Comparison of ENCODE assay signal across 9 cellular contexts in the genomic region with DNA sequence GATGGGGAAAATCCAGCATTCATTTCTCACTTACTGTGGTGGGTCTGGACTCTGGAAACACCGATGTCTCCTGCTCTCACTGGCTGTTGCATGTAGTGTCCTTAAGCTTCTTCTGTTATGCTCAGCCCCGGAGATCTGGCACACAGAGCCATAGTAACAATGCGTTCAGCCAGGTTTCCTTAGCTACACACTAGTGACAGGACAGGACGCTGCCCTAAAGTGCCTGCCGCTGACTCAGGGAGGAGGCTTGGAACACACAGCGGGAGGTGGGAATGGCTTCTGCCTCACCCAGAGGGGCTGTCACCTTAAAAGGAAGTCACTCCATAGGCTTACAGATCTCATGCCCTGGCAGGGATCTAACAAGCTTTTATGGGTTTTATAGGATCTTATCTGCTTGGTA.
DNase-seq lines count a peak whose midpoint lies in the region; ATAC-seq, FAIRE-seq and TF ChIP-seq lines count a peak whose summit lies in the region.
"Had no signal": no experiment of that assay in that cellular context is flagged by ENCODE, and none has a peak within 500 bp of the region (broad histone marks: within the 10 kb centered on the region; RNA-seq: fewer than 3 reads in every experiment).

No MANE protein-coding gene starts in this region.

- BruUV-seq in endothelial cell of umbilical vein (replicated peaks; lab: Mats Ljungman, UMichigan): no TSS peak

- FAIRE-seq in endothelial cell of umbilical vein (lab: Jason Lieb, UNC): peak; percentile 21
- FAIRE-seq: K562 had no signal

- H3K4me1 ChIP-seq in endothelial cell of umbilical vein (ENCODE audit: control insufficient read depth, extremely low read depth, insufficient read depth, low read length) (peaks cover 10% of the 10 kb centered on the region), mucosa of descending colon (ENCODE audit: low read depth) (no peaks in the 10 kb centered on the region)

- DNase-seq in Ammon's horn (ENCODE audit: low spot score) (peak; percentile 77), NCI-H526 (lab: John Stamatoyannopoulos, UW) (peak; percentile 36 to 63), endothelial cell of umbilical vein (ENCODE audit: low read depth, low spot score) (peak; percentile 78), mucosa of descending colon (peak in 1 of 3 donors; percentile 4), activated gamma-delta T cell treated with Interleukin-2 at 50 U/mL for 16 hours (no peak)
- DNase-seq in activated CD4-positive, CD25-positive, alpha-beta regulatory T cell treated with anti-CD3 and anti-CD28 coated beads, Interleukin-2, amount 50 U/mL, for 72 hours: no peak

- H3K27ac ChIP-seq in endothelial cell of umbilical vein (ENCODE audit: insufficient read depth, low read depth, low read length): no peak overlapping the region

- POLR2A ChIA-PET in endothelial cell of umbilical vein (lab: Charles Lee): no interaction called here

- no peaks in the 10 kb centered on the region for H3K9me1 ChIP-seq in endothelial cell of umbilical vein (replicated peaks; ENCODE audit: control insufficient read depth, extremely low read depth, insufficient read depth, low read length)

- intact Hi-C loops in endothelial cell of umbilical vein (cut with micrococcal nuclease) (no loop called here), mucosa of descending colon (cut with DNase I, micrococcal nuclease) (no loop called here)

- H3K27me3 ChIP-seq in endothelial cell of umbilical vein (ENCODE audit: control insufficient read depth in 2 of 2, insufficient read depth in 2 of 2, low read length in 2 of 2): no peaks in the 10 kb centered on the region

- no peaks in the 10 kb centered on the region for H3K79me2 ChIP-seq in endothelial cell of umbilical vein (ENCODE audit: control insufficient read depth, insufficient read depth, low read length)

- no peaks in the 10 kb centered on the region for H3K36me3 ChIP-seq in endothelial cell of umbilical vein (ENCODE audit: control insufficient read depth in 2 of 2, extremely low read depth in 1 of 2, insufficient read depth in 2 of 2, low read length in 2 of 2)
- no peaks in the 10 kb centered on the region for H3K36me3 ChIP-seq in mucosa of descending colon (ENCODE audit: low read depth)

- CTCF ChIA-PET in endothelial cell of umbilical vein (lab: Charles Lee): interaction anchor here (0.9 to 1.1 kb wide), 2 partner anchors 9 to 287 kb away, joined by 3 to 4 read pairs; no protein-coding TSS in a partner anchor

- no peaks in the 10 kb centered on the region for H4K20me1 ChIP-seq in endothelial cell of umbilical vein (replicated peaks; ENCODE audit: control insufficient read depth, extremely low read depth, insufficient read depth, low read length)

- peak; percentile 57 for ATAC-seq in mucosa of descending colon
- ATAC-seq in HG02840 (IDR thresholded peaks at IDR 0.05; ENCODE audit: low FRiP score, unreplicated experiment): no peak
- ATAC-seq in HG03045 (IDR thresholded peaks at IDR 0.05; ENCODE audit: unreplicated experiment): no peak
- ATAC-seq: K562 had no signal

- TF ChIP-seq CTCF in endothelial cell of umbilical vein (IDR thresholded peaks at IDR 0.05; ENCODE audit: extremely low read depth in 1 of 2, insufficient read depth in 1 of 2, low read depth in 1 of 2, low read length in 2 of 2) (no peak), mucosa of descending colon (IDR thresholded peaks at IDR 0.05) (no peak)

- H3K9ac ChIP-seq in endothelial cell of umbilical vein (replicated peaks; ENCODE audit: extremely low read depth, insufficient read depth, low read length): no peak overlapping the region

- H3K4me2 ChIP-seq in endothelial cell of umbilical vein (ENCODE audit: insufficient read depth, low read length): peak overlapping the region; percentile 26

- no peak for TF ChIP-seq POLR2A in endothelial cell of umbilical vein (IDR thresholded peaks at IDR 0.05; ENCODE audit: low read depth, low read length)

- H3K4me3 ChIP-seq in endothelial cell of umbilical vein (replicated peaks in 1 of 3; ENCODE audit: insufficient read depth in 1 of 3, low read depth in 1 of 3, low read length in 3 of 3): no peak overlapping the region
- H3K4me3 ChIP-seq in mucosa of descending colon: no peak overlapping the region
- H3K4me3 ChIP-seq: K562 had no signal

- no peaks in the 10 kb centered on the region for H3K9me3 ChIP-seq in endothelial cell of umbilical vein (replicated peaks; ENCODE audit: control insufficient read depth, insufficient read depth, low read length)
- H3K9me3 ChIP-seq in mucosa of descending colon: no peaks in the 10 kb centered on the region

- dilution Hi-C loops in endothelial cell of umbilical vein (cut with MboI; ENCODE audit: extremely low pct_ligation_motif_present, low sequenced_read_pairs): no loop called here

- H2AFZ ChIP-seq in endothelial cell of umbilical vein (ENCODE audit: low read depth, low read length): peak overlapping the region; percentile 89

TF ChIP-seq in endothelial cell of umbilical vein, 7 proteins besides CTCF, POLR2A, EP300 and RAD21:
- TF ChIP-seq FOS (IDR thresholded peaks at IDR 0.05; ENCODE audit: borderline replicate concordance, insufficient read depth, low read length) (no peak), MYC (IDR thresholded peaks at IDR 0.05; ENCODE audit: low read depth, low read length) (no peak), POLR2AphosphoS5 (IDR thresholded peaks at IDR 0.05; ENCODE audit: insufficient read depth, low read depth, low read length) (no peak), GATA2 (IDR thresholded peaks at IDR 0.05; ENCODE audit: insufficient read depth, insufficient read length, low read depth, low read length) (no peak), EZH2 (IDR thresholded peaks at IDR 0.05; ENCODE audit: borderline replicate concordance, low read depth, low read length, severe bottlenecking) (no peak), JUN (IDR thresholded peaks at IDR 0.05; ENCODE audit: borderline replicate concordance, insufficient read depth, insufficient read length, low read depth) (no peak)
- TF ChIP-seq, protein P1, sequence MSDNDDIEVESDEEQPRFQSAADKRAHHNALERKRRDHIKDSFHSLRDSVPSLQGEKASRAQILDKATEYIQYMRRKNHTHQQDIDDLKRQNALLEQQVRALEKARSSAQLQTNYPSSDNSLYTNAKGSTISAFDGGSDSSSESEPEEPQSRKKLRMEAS (IDR thresholded peaks at IDR 0.05; ENCODE audit: insufficient read depth, insufficient read length): no peak

Comparison
In these comparisons a context has a peak if more than half of its experiments do, and no peak if none do; other contexts are left out.
1. DNase-seq: peak in Ammon's horn (single experiment), NCI-H526 (2 of 2) and endothelial cell of umbilical vein (single experiment); none in activated gamma-delta T cell treated with Interleukin-2 at 50 U/mL for 16 hours (single experiment) and activated CD4-positive, CD25-positive, alpha-beta regulatory T cell treated with anti-CD3 and anti-CD28 coated beads, Interleukin-2, amount 50 U/mL, for 72 hours (single experiment).